ENCODE assay signal across 22 cellular contexts in genomic region chr1:66876664-66877063, GRCh38.
"Had no signal": no experiment of that assay in that cellular context is flagged by ENCODE, and none has a peak within 500 bp of the region (broad histone marks: within the 10 kb centered on the region; RNA-seq: fewer than 3 reads in every experiment).

No MANE protein-coding gene starts in this region.

- H3K27ac Mint-ChIP-seq: activated CD8-positive, alpha-beta T cell treated with anti-CD3 and anti-CD28 coated beads for 36 hours; activated naive CD4-positive, alpha-beta T cell treated with anti-CD3 and anti-CD28 coated beads, Interleukin-2, amount 10 ng/mL, durations not matched to agents 7 days and 5 days; activated naive CD8-positive, alpha-beta T cell treated with anti-CD3 and anti-CD28 coated beads for 36 hours; activated T-cell treated with anti-CD3 and anti-CD28 coated beads, Interleukin-2, amount 50 U/mL, for 72 hours; activated T-helper 2 cell treated with anti-CD3 and anti-CD28 coated beads, Interferon-gamma antibody, Interleukin-2, Interleukin-4, amounts not matched to agents 10 μg/mL and 5 μg/mL and 100 μg/mL, durations not matched to agents 14 hours and 24 hours and 36 hours; T-helper 17 cell had no signal

- H2AFZ ChIP-seq: PC-9 had no signal

- H3K4me3 Mint-ChIP-seq: activated CD8-positive, alpha-beta T cell treated with anti-CD3 and anti-CD28 coated beads for 36 hours; activated naive CD4-positive, alpha-beta T cell treated with anti-CD3 and anti-CD28 coated beads, Interleukin-2, amount 10 ng/mL, durations not matched to agents 7 days and 5 days; activated naive CD8-positive, alpha-beta T cell treated with anti-CD3 and anti-CD28 coated beads for 36 hours; activated T-cell treated with anti-CD3 and anti-CD28 coated beads, Interleukin-2, amount 50 U/mL, for 72 hours; T-helper 17 cell had no signal

- H3K4me1 Mint-ChIP-seq: activated naive CD4-positive, alpha-beta T cell treated with anti-CD3 and anti-CD28 coated beads, Interleukin-2, amount 10 ng/mL, durations not matched to agents 7 days and 5 days; activated naive CD8-positive, alpha-beta T cell treated with anti-CD3 and anti-CD28 coated beads for 36 hours; T-helper 17 cell had no signal

- H3K27ac ChIP-seq: brain microvascular endothelial cell, cardiac muscle cell, PC-9, WERI-Rb-1 had no signal

- H3K4me2 ChIP-seq: PC-9 had no signal

- H3K27me3 ChIP-seq: brain microvascular endothelial cell, cardiac muscle cell had no signal

- H3K27me3 Mint-ChIP-seq: activated CD8-positive, alpha-beta T cell treated with anti-CD3 and anti-CD28 coated beads for 36 hours; activated naive CD4-positive, alpha-beta T cell treated with anti-CD3 and anti-CD28 coated beads, Interleukin-2, amount 10 ng/mL, durations not matched to agents 7 days and 5 days; activated naive CD8-positive, alpha-beta T cell treated with anti-CD3 and anti-CD28 coated beads for 36 hours; T-helper 17 cell had no signal

- H3K9me3 Mint-ChIP-seq: activated T-helper 2 cell treated with anti-CD3 and anti-CD28 coated beads, Interferon-gamma antibody, Interleukin-2, Interleukin-4, amounts not matched to agents 10 μg/mL and 5 μg/mL and 100 μg/mL, durations not matched to agents 14 hours and 24 hours and 36 hours had no signal

- H3K36me3 Mint-ChIP-seq: activated naive CD4-positive, alpha-beta T cell treated with anti-CD3 and anti-CD28 coated beads, Interleukin-2, amount 10 ng/mL, durations not matched to agents 7 days and 5 days had no signal

- H3K36me3 ChIP-seq: brain microvascular endothelial cell, cardiac muscle cell, WERI-Rb-1 had no signal

- DNase-seq: activated CD4-positive, alpha-beta T cell treated with anti-CD3 and anti-CD28 coated beads for 4 hours; activated CD8-positive, alpha-beta memory T cell treated with anti-CD3 and anti-CD28 coated beads, Interleukin-2, amount 50 U/mL, for 4 hours; activated CD8-positive, alpha-beta T cell treated with anti-CD3 and anti-CD28 coated beads for 36 hours; activated gamma-delta T cell treated with Interleukin-2 at 50 U/mL for 16 hours; activated naive CD4-positive, alpha-beta T cell treated with anti-CD3 and anti-CD28 coated beads, Interleukin-2, amount 10 ng/mL, durations not matched to agents 7 days and 5 days; activated naive CD8-positive, alpha-beta T cell treated with anti-CD3 and anti-CD28 coated beads for 36 hours; activated T-cell treated with anti-CD3 and anti-CD28 coated beads, Interleukin-2, amount 50 U/mL, for 72 hours; brain microvascular endothelial cell; cerebellar nuclear complex; NCI-H1092; NCI-H1417 treated with DMSO at 0.1 percent for 48 hours; NCI-H1694; NCI-H2029; NCI-H510A treated with DMSO at 0.1 percent for 48 hours; NCI-H69; PC-9; SHP77 treated with DMSO at 0.1 percent for 48 hours; T-helper 17 cell; T-helper 9 cell; WERI-Rb-1 had no signal

- H3K4me3 ChIP-seq: cardiac muscle cell, PC-9 had no signal
